Comparison of ENCODE assay signal across 7 cellular contexts in the genomic region with DNA sequence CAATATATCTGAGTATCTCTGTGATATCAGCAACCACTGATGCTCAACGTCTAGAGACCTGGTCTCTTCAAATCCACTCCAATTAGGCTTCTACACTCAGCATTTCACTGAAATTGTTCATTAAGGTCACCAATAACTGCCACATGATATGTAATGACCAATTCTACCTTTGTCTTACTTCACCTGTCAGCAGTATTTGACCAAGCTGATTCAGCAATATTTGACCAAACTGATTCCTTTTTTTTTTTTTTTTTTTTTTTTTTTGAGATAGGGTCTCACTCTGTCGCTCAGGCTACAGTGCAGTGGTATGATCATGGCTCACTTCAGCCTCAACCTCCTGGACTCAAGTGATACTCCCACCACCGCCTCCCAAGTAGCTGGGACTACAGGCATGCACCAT.
"Had no signal": no experiment of that assay in that cellular context is flagged by ENCODE, and none has a peak within 500 bp of the region (broad histone marks: within the 10 kb centered on the region; RNA-seq: fewer than 3 reads in every experiment).

No MANE protein-coding gene starts in this region.

- H3K27ac ChIP-seq: HL-60 had no signal

- H3K9me3 ChIP-seq: HAP-1 had no signal

- H3K4me2 ChIP-seq: GM23338 had no signal

- DNase-seq: H7, HFFc6, KG1 had no signal

- H2AFZ ChIP-seq: GM23338 had no signal

- H3K4me3 ChIP-seq: GM23338, HAP-1 had no signal

- ATAC-seq: GM23338, HCT116 had no signal
